In genomic region chr3:64533565-64534317, GRCh38 we compare ENCODE assay signal across 8 cellular contexts.
DNase-seq lines count a peak whose midpoint lies in the region; ATAC-seq and TF ChIP-seq lines count a peak whose summit lies in the region.

No MANE protein-coding gene starts in this region.

- peaks cover 0 to 10% of the 10 kb centered on the region in 2 donors for H3K4me1 ChIP-seq in left lung

- peaks cover under 1% of the 10 kb centered on the region for H3K36me3 Mint-ChIP-seq in chondrocyte (ENCODE audit: low read depth)

- H3K27me3 Mint-ChIP-seq in chondrocyte (ENCODE audit: low read depth) = peaks cover 6% of the 10 kb centered on the region

- DNase-seq in Ammon's horn (ENCODE audit: low spot score) (peak; percentile 95), NCI-H1694 treated with DMSO at 0.1 percent for 48 hours (lab: John Stamatoyannopoulos, UW) (peak; percentile 41), T-helper 9 cell (peak; percentile 2), chondrocyte (ENCODE audit: low spot score) (peak; percentile 94), left lung (peak in 1 of 2 donors; percentile 77)
- DNase-seq in stimulated activated CD4-positive, alpha-beta T cell treated with anti-CD3 and anti-CD28 coated beads, Interleukin-4, amount 100 ng/mL, for 1 hour = peak; percentile 24

- intact Hi-C loops in left lung (cut with DNase I) = loop anchor here in 1 of 2 donors (10.0 kb wide), 1 partner anchor 711 kb away; no protein-coding TSS in a partner anchor

- H3K4me3 Mint-ChIP-seq in chondrocyte (ENCODE audit: unreplicated experiment) = peak overlapping the region; percentile 52

- no peaks in the 10 kb centered on the region for H3K27me3 ChIP-seq in left lung

- no peak overlapping the region for H3K4me3 ChIP-seq in left lung

- no peaks in the 10 kb centered on the region for H3K9me3 ChIP-seq in left lung

- ATAC-seq in GM18867 (IDR thresholded peaks at IDR 0.05; ENCODE audit: unreplicated experiment) (peak; percentile 96), HG03025 (IDR thresholded peaks at IDR 0.05; ENCODE audit: low FRiP score, unreplicated experiment) (peak; percentile 73), left lung (peak; percentile 97)

- peaks cover 0 to 39% of the 10 kb centered on the region in 2 donors for H3K36me3 ChIP-seq in left lung

- H3K9me3 Mint-ChIP-seq in chondrocyte (ENCODE audit: low read depth) = peaks cover under 1% of the 10 kb centered on the region

- no peak overlapping the region for H3K27ac Mint-ChIP-seq in chondrocyte (ENCODE audit: unreplicated experiment)

- TF ChIP-seq CTCF in chondrocyte (IDR thresholded peaks at IDR 0.05) = peak; percentile 98
- peak; percentile 60 to 77 for TF ChIP-seq CTCF in left lung (IDR thresholded peaks at IDR 0.05)

- no peak overlapping the region for H3K27ac ChIP-seq in left lung

- peaks cover 7% of the 10 kb centered on the region for H3K4me1 Mint-ChIP-seq in chondrocyte (ENCODE audit: low read depth)
